Comparison of ENCODE assay signal across 35 cellular contexts in genomic region chr5:10995891-10996290, GRCh38.
DNase-seq lines count a peak whose midpoint lies in the region; FAIRE-seq and TF ChIP-seq lines count a peak whose summit lies in the region.
"Had no signal": no experiment of that assay in that cellular context is flagged by ENCODE, and none has a peak within 500 bp of the region (broad histone marks: within the 10 kb centered on the region; RNA-seq: fewer than 3 reads in every experiment).

No MANE protein-coding gene starts in this region.

- no peak for TF ChIP-seq RAD21 in H1 (IDR thresholded peaks at IDR 0.05 in 1 of 2, conservative IDR thresholded peaks at IDR 0.05 in 1 of 2; ENCODE audit: low read depth in 2 of 2, low read length in 2 of 2)

- H2BK12ac ChIP-seq in H1 (ENCODE audit: low read depth, low read length), result no peak overlapping the region
- H2BK12ac ChIP-seq in mesenchymal stem cell (ENCODE audit: low read length in 2 of 2), result no peak overlapping the region

- H3K9me3 ChIP-seq in H1 (ENCODE audit: insufficient read depth in 2 of 2, low read depth in 1 of 2, low read length in 1 of 2) (no peaks in the 10 kb centered on the region; a peak in 1 of 4 replicates), mesenchymal stem cell (ENCODE audit: control insufficient read depth, low read length) (peaks cover 5% of the 10 kb centered on the region), kidney (ENCODE audit: control insufficient read depth in 1 of 2, low read length in 2 of 2) (no peaks in the 10 kb centered on the region), MG63 (no peaks in the 10 kb centered on the region)
- H3K9me3 ChIP-seq: A549, BE2C, BLaER1 had no signal

- intact Hi-C loops in kidney (cut with DNase I), result no loop called here

- H3K23ac ChIP-seq in H1 (ENCODE audit: insufficient read length) (no peak overlapping the region), mesenchymal stem cell (ENCODE audit: low read length in 2 of 2) (no peak overlapping the region)

- H3K14ac ChIP-seq in H1 (ENCODE audit: insufficient read length), result no peak overlapping the region
- no peak overlapping the region for H3K14ac ChIP-seq in mesenchymal stem cell (ENCODE audit: low read length in 2 of 2)

- H3K4me2 ChIP-seq in H1 (ENCODE audit: insufficient read depth in 1 of 2, low read depth in 2 of 2, low read length in 2 of 2) (no peak overlapping the region), mesenchymal stem cell (ENCODE audit: low read length, poor library complexity, severe bottlenecking) (no peak overlapping the region)
- H3K4me2 ChIP-seq: A549; BLaER1; BLaER1 treated with 17β-estradiol and CSF1 and Interleukin-3, amounts not matched to agents 10 nM and 100 nM had no signal

- no peak overlapping the region for H3K9ac ChIP-seq in H1 (replicated peaks in 1 of 4; ENCODE audit: extremely low read depth in 1 of 4, low read depth in 3 of 4, low read length in 3 of 4)
- H3K9ac ChIP-seq in mesenchymal stem cell (ENCODE audit: low read length), result no peak overlapping the region
- no peak overlapping the region for H3K9ac ChIP-seq in kidney (ENCODE audit: low read length in 2 of 2)
- H3K9ac ChIP-seq: BLaER1; BLaER1 treated with 17β-estradiol and CSF1 and Interleukin-3, amounts not matched to agents 10 nM and 100 nM had no signal

- no peak overlapping the region for H2AK5ac ChIP-seq in H1 (ENCODE audit: low read depth, low read length)
- no peak overlapping the region for H2AK5ac ChIP-seq in mesenchymal stem cell (ENCODE audit: low read length, severe bottlenecking)

- CTCF ChIA-PET in H1 (lab: Charles Lee; ENCODE audit: partially characterized antibody), result interaction anchor here (1.2 kb wide), 1 partner anchor 139 kb away, joined by 5 read pairs; no protein-coding TSS in a partner anchor

- no peak overlapping the region for H2BK20ac ChIP-seq in H1 (ENCODE audit: low read length)

- H2BK15ac ChIP-seq in H1 (ENCODE audit: low read length) (no peak overlapping the region), mesenchymal stem cell (ENCODE audit: low read depth, poor library complexity, severe bottlenecking) (no peak overlapping the region)

- H4K20me1 ChIP-seq in H1 (replicated peaks in 1 of 2; ENCODE audit: control insufficient read depth in 1 of 2, insufficient read depth in 2 of 2, low read length in 2 of 2), result no peaks in the 10 kb centered on the region
- H4K20me1 ChIP-seq: BLaER1; BLaER1 treated with 17β-estradiol and CSF1 and Interleukin-3, amounts not matched to agents 10 nM and 100 nM had no signal

- H3K36me3 ChIP-seq in H1 (ENCODE audit: control insufficient read depth in 2 of 4, insufficient read depth in 4 of 4, low read length in 3 of 4) (no peaks in the 10 kb centered on the region), mesenchymal stem cell (ENCODE audit: control insufficient read depth in 1 of 2, insufficient read depth in 2 of 2, low read depth in 1 of 2, low read length in 2 of 2) (no peaks in the 10 kb centered on the region), kidney (ENCODE audit: control insufficient read depth in 1 of 2, insufficient read depth in 2 of 2, low read length in 2 of 2) (no peaks in the 10 kb centered on the region), MG63 (no peaks in the 10 kb centered on the region)
- H3K36me3 ChIP-seq: BE2C; BLaER1; BLaER1 treated with 17β-estradiol and CSF1 and Interleukin-3, amounts not matched to agents 10 nM and 100 nM had no signal

- peak overlapping the region; percentile 60 for H4K91ac ChIP-seq in H1 (replicated peaks; ENCODE audit: insufficient read length, low read length)
- H4K91ac ChIP-seq in mesenchymal stem cell (ENCODE audit: low read length), result peak overlapping the region; percentile 83

- POLR2A ChIA-PET in H1 (lab: Charles Lee; ENCODE audit: partially characterized antibody), result no interaction called here

- H2BK5ac ChIP-seq in H1 (ENCODE audit: low read depth, low read length) (no peak overlapping the region), mesenchymal stem cell (ENCODE audit: low read depth, low read length, poor library complexity, severe bottlenecking) (no peak overlapping the region)

- H3K56ac ChIP-seq in H1 (replicated peaks; ENCODE audit: insufficient read length, low read depth, low read length), result no peak overlapping the region

- FAIRE-seq in H1 (lab: Jason Lieb, UNC), result no peak
- peak; percentile 46 for FAIRE-seq in urothelium cell line (lab: Jason Lieb, UNC)
- FAIRE-seq in kidney (lab: Jason Lieb, UNC), result no peak
- FAIRE-seq: A204.1, A549, D721Med had no signal

- H3K79me2 ChIP-seq in H1 (ENCODE audit: control insufficient read depth in 1 of 2, insufficient read depth in 2 of 2, low read length in 2 of 2), result no peaks in the 10 kb centered on the region

- H3K18ac ChIP-seq in H1 (ENCODE audit: extremely low read depth, low read length) (no peak overlapping the region), mesenchymal stem cell (ENCODE audit: low read depth in 1 of 2, low read length in 2 of 2) (no peak overlapping the region)

- H2AFZ ChIP-seq in H1 (ENCODE audit: low read length) (no peak overlapping the region), mesenchymal stem cell (ENCODE audit: low read depth, low read length) (no peak overlapping the region)

- H3K4me1 ChIP-seq in H1 (replicated peaks in 1 of 4; ENCODE audit: control insufficient read depth in 3 of 4, insufficient read depth in 4 of 4, low read length in 3 of 4) (peaks cover 0 to 10% (median 6%) of the 10 kb centered on the region in 4 experiments; a peak in 4 of 7 replicates), mesenchymal stem cell (ENCODE audit: control insufficient read depth, insufficient read depth, low read depth, low read length) (no peaks in the 10 kb centered on the region), kidney (ENCODE audit: control insufficient read depth in 1 of 2, insufficient read depth in 1 of 2, low read depth in 1 of 2, low read length in 2 of 2) (no peaks in the 10 kb centered on the region)
- H3K4me1 ChIP-seq: A549; BE2C; BLaER1; BLaER1 treated with 17β-estradiol and CSF1 and Interleukin-3, amounts not matched to agents 10 nM and 100 nM; Caco-2 had no signal

- H3K4ac ChIP-seq in H1 (replicated peaks; ENCODE audit: insufficient read length, low read depth, low read length) (no peak overlapping the region), mesenchymal stem cell (ENCODE audit: low read depth in 1 of 2, low read length in 2 of 2) (no peak overlapping the region)

- 85% methylated on average over 8 of the region's 8 CpGs; no CpG with 5 or more reads in 1 of the 2 experiments for WGBS in H1 (ENCODE audit: extremely low coverage in 1 of 2, insufficient coverage in 1 of 2, insufficient read length in 1 of 2, insufficient replicate concordance in 2 of 2, low coverage in 1 of 2, low lambda C conversion rate in 2 of 2, missing lambda C conversion rate in 1 of 2), 2 experiments
- 91% methylated on average over 8 of the region's 8 CpGs for WGBS in mesenchymal stem cell

- H3K27me3 ChIP-seq in H1 (replicated peaks in 1 of 4; ENCODE audit: control insufficient read depth in 3 of 4, extremely low read depth in 1 of 4, insufficient read depth in 3 of 4, low read length in 3 of 4), result 0 out of 7 replicates have a peak, but pooled peaks cover 0 to 2% (median 0%) of the 10 kb centered on the region in 4 experiments
- H3K27me3 ChIP-seq in mesenchymal stem cell (ENCODE audit: control insufficient read depth in 1 of 2, insufficient read depth in 1 of 2, low read length in 2 of 2), result peaks cover 5 to 13% of the 10 kb centered on the region in 2 experiments
- peaks cover 17% of the 10 kb centered on the region; the same call in 1 of the 2 replicates for H3K27me3 ChIP-seq in MG63
- H3K27me3 ChIP-seq: BE2C, BLaER1 had no signal

- H3K4me3 ChIP-seq in H1 (ENCODE audit: extremely low read depth in 1 of 4, insufficient read depth in 2 of 4, low read depth in 3 of 4, low read length in 4 of 4) (no peak overlapping the region), mesenchymal stem cell (ENCODE audit: insufficient read depth in 1 of 2, low read depth in 1 of 2, low read length in 2 of 2) (no peak overlapping the region), kidney (ENCODE audit: low read length in 2 of 2) (no peak overlapping the region), MG63 (no peak overlapping the region)
- H3K4me3 ChIP-seq: A549; BLaER1; BLaER1 treated with 17β-estradiol and CSF1 and Interleukin-3, amounts not matched to agents 10 nM and 100 nM had no signal

- DNase-seq in H1 (ENCODE audit: low read depth in 1 of 2, low spot score in 2 of 2), result no peak
- peak; percentile 29 for DNase-seq in islet precursor cell
- DNase-seq in mesenchymal stem cell, result no peak
- no peak for DNase-seq in urothelium cell line (ENCODE audit: low spot score)
- DNase-seq in NCI-H69 (lab: John Stamatoyannopoulos, UW), result no peak
- DNase-seq in kidney, result no peak
- DNase-seq in MG63, result no peak
- DNase-seq in LoVo (ENCODE audit: low spot score), result no peak
- DNase-seq: 8988T; ACHN; AML-193; BE2C; C1 segment of cervical spinal cord; Caco-2; Calu3; CD4-positive, alpha-beta memory T cell; CD4-positive, alpha-beta T cell; CD4-positive, CD25-positive, alpha-beta regulatory T cell; CD8-positive, alpha-beta memory T cell; CD8-positive, alpha-beta T cell; COR-L47; DMS 273 treated with DMSO at 0.1 percent for 48 hours; DMS153; DMS53; DMS79; DMS79 treated with DMSO at 0.1 percent for 48 hours; DND-41; EL had no signal

- H3K27ac ChIP-seq in H1 (ENCODE audit: low read depth, low read length) (no peak overlapping the region), mesenchymal stem cell (ENCODE audit: low read length, poor library complexity, severe bottlenecking) (no peak overlapping the region), kidney (ENCODE audit: low read depth in 2 of 2, low read length in 2 of 2) (no peak overlapping the region)
- H3K27ac ChIP-seq: 22Rv1; A549; BLaER1; BLaER1 treated with 17β-estradiol and CSF1 and Interleukin-3, amounts not matched to agents 10 nM and 100 nM; C4-2B had no signal

- no peak overlapping the region for H4K5ac ChIP-seq in H1 (ENCODE audit: insufficient read length, low read depth, low read length)

- H4K8ac ChIP-seq in H1 (ENCODE audit: extremely low read depth, insufficient read depth, low read length), result no peak overlapping the region
- H4K8ac ChIP-seq in mesenchymal stem cell (ENCODE audit: low read length), result no peak overlapping the region

- no peak for TF ChIP-seq CTCF in H1 (IDR thresholded peaks at IDR 0.05; ENCODE audit: control extremely low read depth in 1 of 3, insufficient read depth in 1 of 3, low read depth in 1 of 3, low read length in 3 of 3)
- no peak for TF ChIP-seq CTCF in kidney (IDR thresholded peaks at IDR 0.05; ENCODE audit: borderline replicate concordance, extremely low read depth, insufficient read depth)

- no peaks in the 10 kb centered on the region for H3K79me1 ChIP-seq in H1 (ENCODE audit: low read depth, low read length)
- H3K79me1 ChIP-seq in mesenchymal stem cell (replicated peaks; ENCODE audit: low read length, poor library complexity, severe bottlenecking), result no peaks in the 10 kb centered on the region

- H3K23me2 ChIP-seq in H1 (ENCODE audit: low read depth, low read length), result no peaks in the 10 kb centered on the region

- no peak for TF ChIP-seq EP300 in H1 (IDR thresholded peaks at IDR 0.05; ENCODE audit: borderline replicate concordance in 1 of 2, low read depth in 2 of 2, low read length in 2 of 2)

- H2BK120ac ChIP-seq in H1 (replicated peaks; ENCODE audit: low read depth, low read length) (no peak overlapping the region), mesenchymal stem cell (ENCODE audit: low read depth, low read length) (no peak overlapping the region)

- TF ChIP-seq POLR2A in H1 (IDR thresholded peaks at IDR 0.05; ENCODE audit: control extremely low read depth in 1 of 2, low read depth in 2 of 2, low read length in 2 of 2), result no peak
